17 cellular contexts compared by ENCODE assay signal in the genomic region with DNA sequence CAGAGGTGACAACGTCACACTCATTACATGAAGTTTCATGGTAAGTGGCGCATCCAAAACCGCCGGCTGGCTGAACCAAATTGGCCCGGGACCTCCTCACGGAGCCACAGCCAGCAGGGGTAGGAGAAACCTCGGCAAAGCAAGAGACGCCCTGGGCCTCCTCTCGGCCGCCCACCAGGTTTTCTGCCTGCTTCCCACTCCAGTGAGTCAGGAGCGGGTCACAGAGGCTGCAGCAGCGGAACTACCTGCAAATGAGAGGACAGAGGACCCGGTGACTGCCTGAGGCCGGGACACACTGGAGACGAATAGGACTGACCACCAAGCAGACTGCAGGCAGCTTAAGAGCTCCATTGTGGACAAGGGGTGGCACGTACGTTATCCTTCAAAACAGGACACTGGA. TPM values are rescaled to one million over a fixed set of nuclear protein-coding genes. Genes with fewer than 3 reads are reported as not detected.
DNase-seq lines count a peak whose midpoint lies in the region; ATAC-seq and TF ChIP-seq lines count a peak whose summit lies in the region.
"Had no signal": no experiment of that assay in that cellular context is flagged by ENCODE, and none has a peak within 500 bp of the region (broad histone marks: within the 10 kb centered on the region; RNA-seq: fewer than 3 reads in every experiment).

No MANE protein-coding gene starts in this region.

- no peak for TF ChIP-seq RAD21 in IMR-90 (IDR thresholded peaks at IDR 0.05; ENCODE audit: low read length)

- H3K9me1 ChIP-seq in IMR-90 (ENCODE audit: insufficient read depth, low read length): no peaks in the 10 kb centered on the region

- no peak overlapping the region for H3K14ac ChIP-seq in IMR-90 (replicated peaks; ENCODE audit: low read depth, low read length)

- H4K91ac ChIP-seq in IMR-90 (ENCODE audit: insufficient read depth, low read depth, low read length): no peak overlapping the region

- H3K4me3 Mint-ChIP-seq in endothelial cell (ENCODE audit: unreplicated experiment) (peak overlapping the region; percentile 56), nephron (no peak overlapping the region)
- H3K4me3 Mint-ChIP-seq: CD4-positive, alpha-beta memory T cell had no signal

- H3K4me1 Mint-ChIP-seq in endothelial cell (ENCODE audit: unreplicated experiment) (peaks cover 4% of the 10 kb centered on the region), nephron (peaks cover 26% of the 10 kb centered on the region)

- H3K4me2 ChIP-seq in IMR-90 (ENCODE audit: low read depth, low read length) (no peak overlapping the region), OCI-LY7 (ENCODE audit: low read length) (no peak overlapping the region)

- no peak overlapping the region for H2AK5ac ChIP-seq in IMR-90 (ENCODE audit: low read depth, low read length)

- no peak overlapping the region for H3K18ac ChIP-seq in IMR-90 (ENCODE audit: low read depth, low read length)

- no peaks in the 10 kb centered on the region for H3K36me3 ChIP-seq in IMR-90 (ENCODE audit: control insufficient read depth, insufficient read depth, low read length)
- no peaks in the 10 kb centered on the region for H3K36me3 ChIP-seq in OCI-LY7 (ENCODE audit: insufficient read depth, low read length)

- 83% methylated on average over 16 of the region's 17 CpGs; no CpG with 5 or more reads in 1 of the 2 experiments for WGBS in IMR-90 (ENCODE audit: extremely low coverage in 2 of 2, insufficient read length in 1 of 2), 2 experiments

- H3K27ac ChIP-seq in IMR-90 (ENCODE audit: insufficient read depth, low read length): no peak overlapping the region
- H3K27ac ChIP-seq in OCI-LY7 (ENCODE audit: low read depth, low read length, poor library complexity, severe bottlenecking): no peak overlapping the region
- H3K27ac ChIP-seq: GM23248 had no signal

- H2AFZ ChIP-seq in IMR-90 (replicated peaks; ENCODE audit: low read length, poor library complexity): no peak overlapping the region
- H2AFZ ChIP-seq in OCI-LY7 (ENCODE audit: low read length): no peak overlapping the region
- H2AFZ ChIP-seq: GM23248 had no signal

- peaks cover 23% of the 10 kb centered on the region for H3K36me3 Mint-ChIP-seq in endothelial cell (ENCODE audit: low read depth, unreplicated experiment)
- H3K36me3 Mint-ChIP-seq in nephron (ENCODE audit: low read depth): no peaks in the 10 kb centered on the region
- H3K36me3 Mint-ChIP-seq: CD4-positive, alpha-beta memory T cell had no signal

- POLR2A ChIA-PET in IMR-90 (lab: Charles Lee; ENCODE audit: unreplicated experiment): interaction anchor here (0.5 kb wide), 1 partner anchor 17 kb away, joined by 16 read pairs; no protein-coding TSS in a partner anchor
- POLR2A ChIA-PET in OCI-LY7 (lab: Charles Lee): no interaction called here

- ATAC-seq in IMR-90 (ENCODE audit: low read depth) (no peak), omental fat pad (ENCODE audit: low FRiP score) (no peak), HG03439 (IDR thresholded peaks at IDR 0.05; ENCODE audit: unreplicated experiment) (no peak)
- ATAC-seq: GM12878 had no signal

- no peaks in the 10 kb centered on the region for H3K79me1 ChIP-seq in IMR-90 (ENCODE audit: low read depth in 1 of 2, low read length in 2 of 2)

- TF ChIP-seq CTCF in IMR-90 (conservative IDR thresholded peaks at IDR 0.05; ENCODE audit: low read depth, low read length) (no peak), endothelial cell (IDR thresholded peaks at IDR 0.05; ENCODE audit: unreplicated experiment) (no peak), nephron (IDR thresholded peaks at IDR 0.05; ENCODE audit: unreplicated experiment in 3 of 3) (no peak), omental fat pad (IDR thresholded peaks at IDR 0.05) (no peak), OCI-LY7 (conservative IDR thresholded peaks at IDR 0.05; ENCODE audit: low read length) (no peak)

- H4K20me1 ChIP-seq in IMR-90 (ENCODE audit: insufficient read depth, low read length) (no peaks in the 10 kb centered on the region), OCI-LY7 (ENCODE audit: insufficient read depth, low read length) (no peaks in the 10 kb centered on the region)

- no peaks in the 10 kb centered on the region for H3K79me2 ChIP-seq in OCI-LY7 (ENCODE audit: insufficient read depth, low read depth, low read length)

- H3K27me3 Mint-ChIP-seq in endothelial cell (ENCODE audit: unreplicated experiment) (peaks cover 5% of the 10 kb centered on the region), nephron (ENCODE audit: low read depth) (peaks cover 7% of the 10 kb centered on the region)
- H3K27me3 Mint-ChIP-seq: CD4-positive, alpha-beta memory T cell had no signal

- H3K4me3 ChIP-seq in IMR-90 (ENCODE audit: insufficient read depth, low read depth, low read length): no peak overlapping the region
- H3K4me3 ChIP-seq in OCI-LY7 (ENCODE audit: low read depth, low read length, poor library complexity, severe bottlenecking): no peak overlapping the region
- H3K4me3 ChIP-seq: GM12878, GM23248 had no signal

- H3K4me1 ChIP-seq in IMR-90 (ENCODE audit: control insufficient read depth, insufficient read depth, low read length): peaks cover 7% of the 10 kb centered on the region; the same call in 1 of the 2 replicates
- H3K4me1 ChIP-seq in OCI-LY7 (ENCODE audit: insufficient read depth, low read length, poor library complexity, severe bottlenecking): no peaks in the 10 kb centered on the region

- dilution Hi-C loops in IMR-90 (cut with HindIII; ENCODE audit: low sequenced_read_pairs, unreplicated experiment): no loop called here

- peaks cover 13% of the 10 kb centered on the region; the same call in 1 of the 2 replicates for H3K27me3 ChIP-seq in IMR-90 (ENCODE audit: control insufficient read depth, insufficient read depth, low read length)

- intact Hi-C loops in IMR-90 (cut with micrococcal nuclease): no loop called here
- intact Hi-C loops in OCI-LY7 (cut with micrococcal nuclease; ENCODE audit: unreplicated experiment): no loop called here

- H3K9me3 ChIP-seq in IMR-90 (ENCODE audit: control insufficient read depth, insufficient read depth, low read length) (peaks cover 7% of the 10 kb centered on the region), OCI-LY7 (ENCODE audit: low read length) (no peaks in the 10 kb centered on the region)

- H2BK20ac ChIP-seq in IMR-90 (ENCODE audit: low read depth, low read length): no peak overlapping the region

- in situ Hi-C loops in IMR-90 (cut with MboI; ENCODE audit: low sequenced_read_pairs): loop anchor here (5.0 kb wide), 1 partner anchor 66 kb away; no protein-coding TSS in a partner anchor

- no peak overlapping the region for H3K9ac ChIP-seq in IMR-90 (ENCODE audit: low read depth, low read length)
- H3K9ac ChIP-seq: GM23248 had no signal

- H2BK5ac ChIP-seq in IMR-90 (ENCODE audit: low read depth, low read length, poor library complexity, severe bottlenecking): no peak overlapping the region

- no peak overlapping the region for H2BK120ac ChIP-seq in IMR-90 (ENCODE audit: low read depth, low read length)

- H4K5ac ChIP-seq in IMR-90 (ENCODE audit: low read depth, low read length): no peak overlapping the region

- H3K23ac ChIP-seq in IMR-90 (ENCODE audit: low read depth, low read length): no peak overlapping the region

- no peaks in the 10 kb centered on the region for H3K9me3 Mint-ChIP-seq in endothelial cell (ENCODE audit: unreplicated experiment)
- no peaks in the 10 kb centered on the region for H3K9me3 Mint-ChIP-seq in nephron

- no peak for TF ChIP-seq POLR2A in IMR-90 (IDR thresholded peaks at IDR 0.05; ENCODE audit: low read depth, low read length)

- peak overlapping the region; percentile 28 for H2AK9ac ChIP-seq in IMR-90 (replicated peaks; ENCODE audit: low read depth, low read length, poor library complexity)

- CTCF ChIA-PET in IMR-90 (lab: Yijun Ruan, JAX) (no interaction called here), OCI-LY7 (lab: Charles Lee; ENCODE audit: unreplicated experiment) (no interaction called here)

- no peak overlapping the region for H3K56ac ChIP-seq in IMR-90 (ENCODE audit: extremely low read depth, insufficient read depth, low read length)

- no peak overlapping the region for H4K8ac ChIP-seq in IMR-90 (ENCODE audit: low read depth in 2 of 2, low read length in 2 of 2)

- H3K9me2 ChIP-seq in OCI-LY7 (ENCODE audit: insufficient read depth, low read length): no peaks in the 10 kb centered on the region

- no peak overlapping the region for H3K27ac Mint-ChIP-seq in endothelial cell (ENCODE audit: unreplicated experiment)
- peak overlapping the region in 2 of 3 experiments; percentile 47 to 80 for H3K27ac Mint-ChIP-seq in nephron
- H3K27ac Mint-ChIP-seq: CD4-positive, alpha-beta memory T cell had no signal

- H3K4ac ChIP-seq in IMR-90 (ENCODE audit: low read depth, low read length): no peak overlapping the region

- DNase-seq in IMR-90: no peak
- DNase-seq in endothelial cell (ENCODE audit: low spot score): no peak
- no peak for DNase-seq in omental fat pad (ENCODE audit: low spot score)
- DNase-seq in OCI-LY7 (ENCODE audit: low spot score): no peak
- no peak for DNase-seq in activated gamma-delta T cell (lab: John Stamatoyannopoulos, UW)
- DNase-seq: C1 segment of cervical spinal cord; CD4-positive, alpha-beta memory T cell; COR-L47; DMS153; DND-41; GDM1; GM23248; H7; HCEC 1CT had no signal

- no peak overlapping the region for H2BK15ac ChIP-seq in IMR-90 (ENCODE audit: low read depth, low read length)

- BruUV-seq in IMR-90 (replicated peaks; lab: Mats Ljungman, UMichigan): no TSS peak
- BruUV-seq in OCI-LY7 (replicated peaks; lab: Mats Ljungman, UMichigan): no TSS peak

TF ChIP-seq in IMR-90, 13 proteins besides CTCF, POLR2A, EP300 and RAD21 (continues in another document):
- TF ChIP-seq CEBPB (IDR thresholded peaks at IDR 0.05; ENCODE audit: low read depth, low read length) (no peak), MAZ (IDR thresholded peaks at IDR 0.05; ENCODE audit: borderline replicate concordance, low read depth, low read length) (no peak), SMC3 (IDR thresholded peaks at IDR 0.05; ENCODE audit: low read depth, low read length) (no peak), BHLHE40 (IDR thresholded peaks at IDR 0.05; ENCODE audit: low read depth, low read length) (no peak), RFX5 (IDR thresholded peaks at IDR 0.05; ENCODE audit: low read depth, low read length) (no peak), CHD1 (IDR thresholded peaks at IDR 0.05; ENCODE audit: low read depth, low read length) (no peak), RCOR1 (IDR thresholded peaks at IDR 0.05; ENCODE audit: insufficient replicate concordance, low read length) (no peak)

RNA-seq across cellular contexts. Expression of gene MEGF6, which starts 55.0 kb away (rescaled TPM):
- total RNA-seq in IMR-90 (2012; rRNA removed) (0.56 and 0.72 TPM in 2 replicates), endothelial cell (ENCODE audit: unreplicated experiment) (198 TPM), omental fat pad (10 to 100 TPM; 13.2 to 60.1 (median 21.9) TPM), OCI-LY7 (2022) (0.15 and 0.17 TPM in 2 replicates)
- 4.1 and 5.4 TPM in 2 replicates for polyA plus RNA-seq in IMR-90 (2012; rRNA removed)
- 3.4 and 5.5 TPM in 2 replicates for polyA plus RNA-seq in IMR-90 (2012; cell fraction: cytosol; rRNA removed)
- 18.4 and 59.0 TPM in 2 replicates for polyA plus RNA-seq in IMR-90 (2012; cell fraction: nucleus; rRNA removed; ENCODE audit: low replicate concordance)
- 0.10 and 0.32 TPM in 2 replicates for total RNA-seq in OCI-LY7 (2014; rRNA removed; shearing (Covaris generic))
